17 cellular contexts compared by ENCODE assay signal in genomic region chr7:135207739-135208416, GRCh38. TPM values are rescaled to one million over a fixed set of nuclear protein-coding genes. Genes with fewer than 3 reads are reported as not detected.
DNase-seq lines count a peak whose midpoint lies in the region; ATAC-seq and TF ChIP-seq lines count a peak whose summit lies in the region.
"Had no signal": no experiment of that assay in that cellular context is flagged by ENCODE, and none has a peak within 500 bp of the region (broad histone marks: within the 10 kb centered on the region; RNA-seq: fewer than 3 reads in every experiment).

No MANE protein-coding gene starts in this region.

- H4K20me1 ChIP-seq in PC-3 (ENCODE audit: low read length): no peaks in the 10 kb centered on the region

- CTCF ChIA-PET in PC-3 (lab: Charles Lee): no interaction called here

- H2AFZ ChIP-seq in PC-3 (ENCODE audit: low read length): no peak overlapping the region

- POLR2A ChIA-PET in PC-3 (lab: Charles Lee; ENCODE audit: unreplicated experiment): no interaction called here

- no TSS peak for BruUV-seq in PC-3 (replicated peaks; lab: Mats Ljungman, UMichigan)

- no peak overlapping the region for H3K4me3 ChIP-seq in PC-3 (ENCODE audit: low read length)
- H3K4me3 ChIP-seq: sigmoid colon, thyroid gland had no signal

- H3K4me3 Mint-ChIP-seq in activated T-helper 17 cell treated with anti-CD3 and anti-CD28 coated beads, Interleukin-2, amount 50 U/mL, for 72 hours: no peak overlapping the region
- H3K4me3 Mint-ChIP-seq in naive B cell: peak overlapping the region in 5 of 8 donors; percentile 13 to 98 (median 55)
- H3K4me3 Mint-ChIP-seq: activated CD4-positive, alpha-beta memory T cell treated with anti-CD3 and anti-CD28 coated beads for 36 hours had no signal

- peaks cover 33% of the 10 kb centered on the region for H3K36me3 Mint-ChIP-seq in activated T-helper 17 cell treated with anti-CD3 and anti-CD28 coated beads, Interleukin-2, amount 50 U/mL, for 72 hours (ENCODE audit: low read depth)
- peaks cover 4 to 8% of the 10 kb centered on the region in 2 donors for H3K36me3 Mint-ChIP-seq in naive B cell

- H3K4me1 ChIP-seq in PC-3 (ENCODE audit: insufficient read depth, low read length): peaks cover 8% of the 10 kb centered on the region; the same call in 1 of the 2 replicates

- peak; percentile 29 for ATAC-seq in GM19395 (IDR thresholded peaks at IDR 0.05; ENCODE audit: unreplicated experiment)
- ATAC-seq in activated T-helper 17 cell treated with anti-CD3 and anti-CD28 coated beads, Interleukin-2, amount 50 U/mL, for 72 hours (replicated peaks): no peak
- no peak for ATAC-seq in naive B cell (ENCODE audit: low read depth in 2 of 2)
- no peak for ATAC-seq in PC-3
- no peak for ATAC-seq in omental fat pad (ENCODE audit: low FRiP score)
- ATAC-seq in GM18519 (IDR thresholded peaks at IDR 0.05; ENCODE audit: low FRiP score, unreplicated experiment): no peak
- ATAC-seq in HG03565 (IDR thresholded peaks at IDR 0.05; ENCODE audit: unreplicated experiment): no peak
- ATAC-seq: heart right ventricle had no signal

- TF ChIP-seq CTCF in PC-3 (conservative IDR thresholded peaks at IDR 0.05; ENCODE audit: low read depth, low read length): no peak
- TF ChIP-seq CTCF in omental fat pad (IDR thresholded peaks at IDR 0.05): no peak

- no peaks in the 10 kb centered on the region for H3K9me3 Mint-ChIP-seq in activated T-helper 17 cell treated with anti-CD3 and anti-CD28 coated beads, Interleukin-2, amount 50 U/mL, for 72 hours
- H3K9me3 Mint-ChIP-seq in naive B cell: no peaks in the 10 kb centered on the region
- H3K9me3 Mint-ChIP-seq: activated CD4-positive, alpha-beta memory T cell treated with anti-CD3 and anti-CD28 coated beads for 36 hours had no signal

- H3F3A ChIP-seq in PC-3 (ENCODE audit: low read length, unreplicated experiment): no peaks in the 10 kb centered on the region

- no peaks in the 10 kb centered on the region for H3K27me3 ChIP-seq in PC-3 (ENCODE audit: low read length)
- H3K27me3 ChIP-seq: heart right ventricle, sigmoid colon, thyroid gland had no signal

- peak; percentile 40 for DNase-seq in Caki2 (ENCODE audit: low read depth)
- DNase-seq in naive B cell: no peak
- DNase-seq in PC-3: no peak
- no peak for DNase-seq in omental fat pad (ENCODE audit: low spot score)
- DNase-seq: activated CD4-positive, alpha-beta memory T cell treated with anti-CD3 and anti-CD28 coated beads for 36 hours; effector memory CD4-positive, alpha-beta T cell; heart right ventricle; NCI-H146; sigmoid colon; thyroid gland had no signal

- H3K4me1 Mint-ChIP-seq in activated T-helper 17 cell treated with anti-CD3 and anti-CD28 coated beads, Interleukin-2, amount 50 U/mL, for 72 hours: peaks cover 15% of the 10 kb centered on the region
- peaks cover 32 to 65% (median 57%) of the 10 kb centered on the region in 3 donors for H3K4me1 Mint-ChIP-seq in naive B cell

- intact Hi-C loops in PC-3 (cut with micrococcal nuclease): no loop called here

- no peaks in the 10 kb centered on the region for H3K9me2 ChIP-seq in PC-3 (replicated peaks; ENCODE audit: low read length)

- no peaks in the 10 kb centered on the region for H3K36me3 ChIP-seq in PC-3 (ENCODE audit: low read depth, low read length)

- no peak overlapping the region for H3K4me2 ChIP-seq in PC-3 (ENCODE audit: low read length)

- no peak overlapping the region for H3K9ac ChIP-seq in PC-3 (ENCODE audit: low read length)

- H3K27ac ChIP-seq in PC-3 (ENCODE audit: low read length): no peak overlapping the region
- H3K27ac ChIP-seq: sigmoid colon, thyroid gland had no signal

- H3K27me3 Mint-ChIP-seq in activated T-helper 17 cell treated with anti-CD3 and anti-CD28 coated beads, Interleukin-2, amount 50 U/mL, for 72 hours: no peaks in the 10 kb centered on the region
- H3K27me3 Mint-ChIP-seq in naive B cell: no peaks in the 10 kb centered on the region
- H3K27me3 Mint-ChIP-seq: activated CD4-positive, alpha-beta memory T cell treated with anti-CD3 and anti-CD28 coated beads for 36 hours had no signal

- in situ Hi-C loops in Caki2 (cut with HindIII; ENCODE audit: low pct_unique_long_range_greater_than_20kb, low sequenced_read_pairs): no loop called here

- H3K27ac Mint-ChIP-seq in activated T-helper 17 cell treated with anti-CD3 and anti-CD28 coated beads, Interleukin-2, amount 50 U/mL, for 72 hours: peak overlapping the region; percentile 20
- peak overlapping the region in 4 of 6 donors; percentile 13 to 88 (median 40) for H3K27ac Mint-ChIP-seq in naive B cell
- H3K27ac Mint-ChIP-seq: activated CD4-positive, alpha-beta memory T cell treated with anti-CD3 and anti-CD28 coated beads for 36 hours had no signal

- no peaks in the 10 kb centered on the region for H3K79me2 ChIP-seq in PC-3 (ENCODE audit: low read length)

- H3K9me3 ChIP-seq in PC-3 (ENCODE audit: low read length): no peaks in the 10 kb centered on the region
- H3K9me3 ChIP-seq: heart right ventricle, sigmoid colon, thyroid gland had no signal

RNA-seq across cellular contexts. Expression of gene WDR91, which starts 3.4 kb away (rescaled TPM):
- total RNA-seq in Caki2 (2014; rRNA removed; shearing (Covaris generic); ENCODE audit: low replicate concordance): 13.1 and 19.4 TPM in 2 replicates
- total RNA-seq in activated T-helper 17 cell treated with anti-CD3 and anti-CD28 coated beads, Interleukin-2, amount 50 U/mL, for 72 hours: 1 to 10 TPM; 7.8 to 8.6 TPM
- 1 to 10 TPM; 2.3 to 5.8 (median 4.5) TPM for polyA plus RNA-seq in naive B cell (ENCODE audit: low read depth in 6 of 6)
- 12.3 and 23.0 TPM in 2 replicates for total RNA-seq in PC-3 (2014; rRNA removed)
- total RNA-seq in omental fat pad: 10 to 100 TPM in 3 of 4 donors, 1 to 10 TPM in 1; 9.8 to 51.9 (median 10.3) TPM

RNA-seq across cellular contexts. Expression of gene STRA8, which starts 25.8 kb away (rescaled TPM):
- not detected in 2 replicates for total RNA-seq in Caki2 (2014; rRNA removed; shearing (Covaris generic); ENCODE audit: low replicate concordance)
- not detected for total RNA-seq in activated T-helper 17 cell treated with anti-CD3 and anti-CD28 coated beads, Interleukin-2, amount 50 U/mL, for 72 hours
- not detected for polyA plus RNA-seq in naive B cell (ENCODE audit: low read depth in 6 of 6)
- total RNA-seq in PC-3 (2014; rRNA removed): not detected in 2 replicates
- not detected for total RNA-seq in omental fat pad
- total RNA-seq: activated CD4-positive, alpha-beta memory T cell treated with anti-CD3 and anti-CD28 coated beads for 36 hours; heart right ventricle; mesenteric fat pad; sigmoid colon; T-helper 1 cell treated with Interleukin-12 subunit alpha and Interleukin-12 subunit beta and Interleukin-4 antibody, amounts not matched to agents 30 ng/mL and 1 ng/mL, for 36 hours; thyroid gland had no signal
- polyA plus RNA-seq: BJ, heart right ventricle, sigmoid colon had no signal

RNA-seq across cellular contexts. Expression of gene CYREN, which starts 37.4 kb away (rescaled TPM):
- 78.9 and 131 TPM in 2 replicates for total RNA-seq in Caki2 (2014; rRNA removed; shearing (Covaris generic); ENCODE audit: low replicate concordance)
- total RNA-seq in activated T-helper 17 cell treated with anti-CD3 and anti-CD28 coated beads, Interleukin-2, amount 50 U/mL, for 72 hours: 10 to 100 TPM; 26.9 to 30.5 TPM
- 10 to 100 TPM; 35.4 to 64.0 (median 48.9) TPM for polyA plus RNA-seq in naive B cell (ENCODE audit: low read depth in 6 of 6)
- total RNA-seq in PC-3 (2014; rRNA removed): 48.2 and 66.8 TPM in 2 replicates
- total RNA-seq in omental fat pad: 10 to 100 TPM; 24.6 to 50.8 (median 29.6) TPM
